9 cellular contexts compared by ENCODE assay signal in genomic region chr6:30881987-30882763, GRCh38. TPM values are rescaled to one million over a fixed set of nuclear protein-coding genes. Genes with fewer than 3 reads are reported as not detected.
DNase-seq lines count a peak whose midpoint lies in the region; ATAC-seq and TF ChIP-seq lines count a peak whose summit lies in the region.
"Had no signal": no experiment of that assay in that cellular context is flagged by ENCODE, and none has a peak within 500 bp of the region (broad histone marks: within the 10 kb centered on the region; RNA-seq: fewer than 3 reads in every experiment).

No MANE protein-coding gene starts in this region.

- TF ChIP-seq POLR2A in erythroblast (IDR thresholded peaks at IDR 0.05; ENCODE audit: low read length) = no peak

- CTCF ChIA-PET in HEK293 (lab: Yijun Ruan, JAX) = interaction anchor here (0.6 to 14.8 kb wide), 15 partner anchors 11 to 310 kb away, joined by 3 to 332 read pairs (median 3); partner anchors contain the start of gene DHX16
- CTCF ChIA-PET in activated CD4-positive, alpha-beta memory T cell treated with anti-CD3 and anti-CD28 coated beads, Interleukin-2, amount 10 ng/mL, durations not matched to agents 7 days and 5 days (lab: Charles Lee) = interaction anchor here (1.2 to 3.7 kb wide), 3 partner anchors 53 to 205 kb away, joined by 4 to 14 read pairs (median 12); no protein-coding TSS in a partner anchor

- peak overlapping the region; percentile 23 for H3K9ac ChIP-seq in adipocyte (ENCODE audit: low read length)

- no peak overlapping the region for H3K4me3 Mint-ChIP-seq in activated CD4-positive, alpha-beta memory T cell treated with anti-CD3 and anti-CD28 coated beads, Interleukin-2, amount 10 ng/mL, durations not matched to agents 7 days and 5 days

- no peaks in the 10 kb centered on the region for H3K9me3 Mint-ChIP-seq in activated CD4-positive, alpha-beta memory T cell treated with anti-CD3 and anti-CD28 coated beads, Interleukin-2, amount 10 ng/mL, durations not matched to agents 7 days and 5 days

- ATAC-seq in HG02678 (IDR thresholded peaks at IDR 0.05; ENCODE audit: unreplicated experiment) = no peak

- peaks cover 27% of the 10 kb centered on the region for H3K4me1 ChIP-seq in HEK293 (ENCODE audit: control insufficient read depth, insufficient read depth, low read length)
- peaks cover 49% of the 10 kb centered on the region for H3K4me1 ChIP-seq in adipocyte (ENCODE audit: control insufficient read depth, insufficient read depth, low read length)

- H3K27ac ChIP-seq in HEK293 (ENCODE audit: extremely low read depth, low read depth, low read length) (no peak overlapping the region; the same call in 1 of the 2 replicates), skin epidermis (peak overlapping the region in 20 of 21 experiments; percentile 78 to 98 (median 91))

- H3K36me3 ChIP-seq in HEK293 (ENCODE audit: control insufficient read depth in 2 of 2, insufficient read depth in 1 of 2, low read length in 2 of 2) (no peaks in the 10 kb centered on the region), adipocyte (ENCODE audit: control insufficient read depth, insufficient read depth, low read length, severe bottlenecking) (no peaks in the 10 kb centered on the region)

- H3K9me3 ChIP-seq in HEK293 (ENCODE audit: control insufficient read depth, insufficient read depth, low read depth, low read length) = no peaks in the 10 kb centered on the region
- no peaks in the 10 kb centered on the region for H3K9me3 ChIP-seq in adipocyte (ENCODE audit: control insufficient read depth, low read length)

- peaks cover 35% of the 10 kb centered on the region for H3K27me3 Mint-ChIP-seq in activated CD4-positive, alpha-beta memory T cell treated with anti-CD3 and anti-CD28 coated beads, Interleukin-2, amount 10 ng/mL, durations not matched to agents 7 days and 5 days

- H3K36me3 Mint-ChIP-seq in activated CD4-positive, alpha-beta memory T cell treated with anti-CD3 and anti-CD28 coated beads, Interleukin-2, amount 10 ng/mL, durations not matched to agents 7 days and 5 days (ENCODE audit: low read depth) = no peaks in the 10 kb centered on the region

- H3K27me3 ChIP-seq in adipocyte (replicated peaks; ENCODE audit: control insufficient read depth, insufficient read depth, low read length) = no peaks in the 10 kb centered on the region

- no peak for TF ChIP-seq CTCF in HEK293 (tag by site-specific recombination; IDR thresholded peaks at IDR 0.05)

- peaks cover 20% of the 10 kb centered on the region for H3K4me1 Mint-ChIP-seq in activated CD4-positive, alpha-beta memory T cell treated with anti-CD3 and anti-CD28 coated beads, Interleukin-2, amount 10 ng/mL, durations not matched to agents 7 days and 5 days

- no peak overlapping the region for H3K27ac Mint-ChIP-seq in activated CD4-positive, alpha-beta memory T cell treated with anti-CD3 and anti-CD28 coated beads, Interleukin-2, amount 10 ng/mL, durations not matched to agents 7 days and 5 days

- POLR2A ChIA-PET in HEK293 (lab: Yijun Ruan, JAX) = interaction anchor here (0.6 to 2.2 kb wide), 14 partner anchors 14 to 244 kb away, joined by 3 to 17 read pairs (median 5); partner anchors contain the start of genes GTF2H4, MDC1 and VARS2
- POLR2A ChIA-PET in activated CD4-positive, alpha-beta memory T cell treated with anti-CD3 and anti-CD28 coated beads, Interleukin-2, amount 10 ng/mL, durations not matched to agents 7 days and 5 days (lab: Charles Lee) = no interaction called here

- no peak overlapping the region for H3K4me3 ChIP-seq in HEK293 (ENCODE audit: low read depth, low read length)
- H3K4me3 ChIP-seq in adipocyte (ENCODE audit: low read length) = no peak overlapping the region
- H3K4me3 ChIP-seq in skin epidermis = peak overlapping the region in 4 of 7 experiments; percentile 63 to 94 (median 76)

- DNase-seq in adipocyte (ENCODE audit: low read depth) (peak; percentile 63), iPS-NIHi7 (ENCODE audit: extremely low spot score) (peak; percentile 30), T-helper 9 cell (no peak), erythroblast (lab: John Stamatoyannopoulos, UW) (no peak)
- no peak for DNase-seq in activated CD4-positive, alpha-beta memory T cell treated with anti-CD3 and anti-CD28 coated beads, Interleukin-2, amount 10 ng/mL, durations not matched to agents 7 days and 5 days

TF ChIP-seq in HEK293, 187 proteins besides CTCF, POLR2A, EP300 and RAD21 (continues in another document):
- TF ChIP-seq ZFP41 (tag by site-specific recombination; IDR thresholded peaks at IDR 0.05; ENCODE audit: borderline replicate concordance) (no peak), ZSCAN30 (tag by site-specific recombination; IDR thresholded peaks at IDR 0.05) (no peak), YY2 (tag by site-specific recombination; IDR thresholded peaks at IDR 0.05) (no peak), YY1 (tag by site-specific recombination; IDR thresholded peaks at IDR 0.05) (no peak), SCRT2 (tag by site-specific recombination; IDR thresholded peaks at IDR 0.05) (peak; percentile 77), SP3 (tag by site-specific recombination; IDR thresholded peaks at IDR 0.05) (no peak), SCRT1 (tag by site-specific recombination; IDR thresholded peaks at IDR 0.05; ENCODE audit: borderline replicate concordance) (peak; percentile 49; the same call in 1 of the 2 replicates), ZNF555 (tag by site-specific recombination; conservative IDR thresholded peaks at IDR 0.05) (no peak), HIC1 (tag by site-specific recombination; IDR thresholded peaks at IDR 0.05) (peak; percentile 18; the same call in 1 of the 2 replicates), ZNF658 (tag by site-specific recombination; IDR thresholded peaks at IDR 0.05) (no peak), INSM2 (tag by site-specific recombination; IDR thresholded peaks at IDR 0.05) (no peak), ZNF624 (tag by site-specific recombination; IDR thresholded peaks at IDR 0.05) (no peak), ZNF561 (tag by site-specific recombination; IDR thresholded peaks at IDR 0.05; ENCODE audit: borderline replicate concordance) (no peak)
- TF ChIP-seq, protein P1, sequence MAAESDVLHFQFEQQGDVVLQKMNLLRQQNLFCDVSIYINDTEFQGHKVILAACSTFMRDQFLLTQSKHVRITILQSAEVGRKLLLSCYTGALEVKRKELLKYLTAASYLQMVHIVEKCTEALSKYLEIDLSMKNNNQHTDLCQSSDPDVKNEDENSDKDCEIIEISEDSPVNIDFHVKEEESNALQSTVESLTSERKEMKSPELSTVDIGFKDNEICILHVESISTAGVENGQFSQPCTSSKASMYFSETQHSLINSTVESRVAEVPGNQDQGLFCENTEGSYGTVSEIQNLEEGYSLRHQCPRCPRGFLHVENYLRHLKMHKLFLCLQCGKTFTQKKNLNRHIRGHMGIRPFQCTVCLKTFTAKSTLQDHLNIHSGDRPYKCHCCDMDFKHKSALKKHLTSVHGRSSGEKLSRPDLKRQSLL (tag by site-specific recombination; IDR thresholded peaks at IDR 0.05) = peak; percentile 88

RNA-seq across cellular contexts. Expression of gene DDR1, which starts 2.1 kb away (rescaled TPM):
- total RNA-seq in activated CD4-positive, alpha-beta memory T cell treated with anti-CD3 and anti-CD28 coated beads, Interleukin-2, amount 10 ng/mL, durations not matched to agents 7 days and 5 days = 1 to 10 TPM; 1.8 to 3.2 TPM

RNA-seq across cellular contexts. Expression of gene GTF2H4, which starts 25.8 kb away (rescaled TPM):
- 10 to 100 TPM; 25.6 to 26.4 TPM for total RNA-seq in activated CD4-positive, alpha-beta memory T cell treated with anti-CD3 and anti-CD28 coated beads, Interleukin-2, amount 10 ng/mL, durations not matched to agents 7 days and 5 days

RNA-seq across cellular contexts. Expression of gene VARS2, which starts 31.9 kb away (rescaled TPM):
- 10 to 100 TPM; 33.6 to 37.0 TPM for total RNA-seq in activated CD4-positive, alpha-beta memory T cell treated with anti-CD3 and anti-CD28 coated beads, Interleukin-2, amount 10 ng/mL, durations not matched to agents 7 days and 5 days

RNA-seq across cellular contexts. Expression of gene SFTA2, which starts 49.8 kb away (rescaled TPM):
- total RNA-seq in activated CD4-positive, alpha-beta memory T cell treated with anti-CD3 and anti-CD28 coated beads, Interleukin-2, amount 10 ng/mL, durations not matched to agents 7 days and 5 days = not detected
- total RNA-seq: dermis microvascular lymphatic vessel endothelial cell had no signal

RNA-seq across cellular contexts. Expression of gene MUCL3, which starts 58.6 kb away (rescaled TPM):
- total RNA-seq in activated CD4-positive, alpha-beta memory T cell treated with anti-CD3 and anti-CD28 coated beads, Interleukin-2, amount 10 ng/mL, durations not matched to agents 7 days and 5 days = not detected
- total RNA-seq: dermis microvascular lymphatic vessel endothelial cell had no signal

Comparison
In these comparisons a context has a peak if more than half of its experiments do, and no peak if none do; other contexts are left out.
1. H3K4me3 ChIP-seq: peak in skin epidermis (4 of 7); none in HEK293 (single experiment) and adipocyte (single experiment).
2. DNase-seq: peak in adipocyte (single experiment) and iPS-NIHi7 (single experiment); none in T-helper 9 cell (single experiment), activated CD4-positive, alpha-beta memory T cell treated with anti-CD3 and anti-CD28 coated beads, Interleukin-2, amount 10 ng/mL, durations not matched to agents 7 days and 5 days (single experiment) and erythroblast (0 of 2).